Comparison of ENCODE assay signal across 1 cellular context in the genomic region with DNA sequence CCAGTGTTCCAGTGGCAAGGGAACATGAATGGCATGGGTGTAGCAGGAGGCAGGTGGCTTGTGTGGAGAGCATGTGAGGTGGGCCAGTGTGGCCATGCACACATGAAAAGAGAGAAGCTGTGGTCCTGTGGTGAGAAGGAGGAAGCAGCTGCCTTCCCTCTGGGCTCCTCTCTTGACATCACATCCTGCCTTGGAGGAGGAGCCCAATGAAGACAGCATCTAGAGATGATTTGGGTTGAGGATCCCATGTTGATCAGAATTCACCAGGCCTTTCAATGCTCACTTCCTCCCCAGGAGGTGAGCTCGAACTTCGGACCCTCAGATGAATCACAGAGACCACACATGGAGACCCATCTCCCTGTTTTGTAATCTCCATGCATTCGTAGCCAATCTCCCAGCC.
TF ChIP-seq lines count a peak whose summit lies in the region.

No MANE protein-coding gene starts in this region.

TF ChIP-seq in IMR-90, 13 proteins besides CTCF, POLR2A, EP300 and RAD21 (continued from another document):
- TF ChIP-seq, protein P1, sequence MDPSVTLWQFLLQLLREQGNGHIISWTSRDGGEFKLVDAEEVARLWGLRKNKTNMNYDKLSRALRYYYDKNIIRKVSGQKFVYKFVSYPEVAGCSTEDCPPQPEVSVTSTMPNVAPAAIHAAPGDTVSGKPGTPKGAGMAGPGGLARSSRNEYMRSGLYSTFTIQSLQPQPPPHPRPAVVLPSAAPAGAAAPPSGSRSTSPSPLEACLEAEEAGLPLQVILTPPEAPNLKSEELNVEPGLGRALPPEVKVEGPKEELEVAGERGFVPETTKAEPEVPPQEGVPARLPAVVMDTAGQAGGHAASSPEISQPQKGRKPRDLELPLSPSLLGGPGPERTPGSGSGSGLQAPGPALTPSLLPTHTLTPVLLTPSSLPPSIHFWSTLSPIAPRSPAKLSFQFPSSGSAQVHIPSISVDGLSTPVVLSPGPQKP (IDR thresholded peaks at IDR 0.05; ENCODE audit: borderline replicate concordance, low read depth, low read length), result no peak
TF ChIP-seq in IMR-90: peak in this region for 0.
